Comparison of ENCODE assay signal across 8 cellular contexts in genomic region chr9:128218518-128219389, GRCh38. TPM values are rescaled to one million over a fixed set of nuclear protein-coding genes. Genes with fewer than 3 reads are reported as not detected.
DNase-seq lines count a peak whose midpoint lies in the region; ATAC-seq and TF ChIP-seq lines count a peak whose summit lies in the region.

No MANE protein-coding gene starts in this region.

- H4K20me1 ChIP-seq in HCT116 (ENCODE audit: insufficient read depth): no peaks in the 10 kb centered on the region

- TF ChIP-seq POLR2A in HCT116 (IDR thresholded peaks at IDR 0.05; ENCODE audit: borderline replicate concordance, extremely low read depth, insufficient read depth, insufficient read length): peak; percentile 52

- H3K4me3 ChIP-seq in HCT116 (replicated peaks in 1 of 2; ENCODE audit: low read depth in 1 of 2, low read length in 2 of 2): peak overlapping the region; percentile 41 to 52
- H3K4me3 ChIP-seq in colonic mucosa: peak overlapping the region; percentile 32

- no peaks in the 10 kb centered on the region for H3K36me3 Mint-ChIP-seq in activated CD4-positive, alpha-beta T cell treated with anti-CD3 and anti-CD28 coated beads, Interleukin-2, amount 10 ng/mL, durations not matched to agents 7 days and 5 days (ENCODE audit: low read depth)

- H3K9ac ChIP-seq in HCT116 (ENCODE audit: low read length) (peak overlapping the region; percentile 60), colonic mucosa (ENCODE audit: low read depth in 2 of 2, low read length in 2 of 2) (peak overlapping the region; percentile 13 to 38)

- H3K4me3 Mint-ChIP-seq in activated CD4-positive, alpha-beta T cell treated with anti-CD3 and anti-CD28 coated beads, Interleukin-2, amount 10 ng/mL, durations not matched to agents 7 days and 5 days: peak overlapping the region; percentile 71

- H3K36me3 ChIP-seq in HCT116 (ENCODE audit: control insufficient read depth in 1 of 2, insufficient read depth in 2 of 2, low read length in 2 of 2) (no peaks in the 10 kb centered on the region), colonic mucosa (no peaks in the 10 kb centered on the region)

- no peaks in the 10 kb centered on the region for H3K27me3 ChIP-seq in HCT116 (ENCODE audit: insufficient read depth, low read length)
- no peaks in the 10 kb centered on the region for H3K27me3 ChIP-seq in colonic mucosa

- in situ Hi-C loops in G401 (cut with HindIII; ENCODE audit: low sequenced_read_pairs): no loop called here

- DNase-seq in G401 (ENCODE audit: low spot score) (peak; percentile 86), HCT116 (ENCODE audit: low read depth, low spot score) (peak; percentile 98), NCI-H1436 treated with DMSO at 0.1 percent for 48 hours (lab: John Stamatoyannopoulos, UW) (peak; percentile 66), colonic mucosa (peak; percentile 99), left kidney (ENCODE audit: low read depth, low spot score) (peak; percentile 98)
- DNase-seq in activated CD4-positive, alpha-beta T cell treated with anti-CD3 and anti-CD28 coated beads, Interleukin-2, amount 10 ng/mL, durations not matched to agents 7 days and 5 days: peak; percentile 95
- peak; percentile 93 to 98 for DNase-seq in stimulated activated CD4-positive, alpha-beta T cell treated with anti-CD3 and anti-CD28 coated beads, Interleukin-2, amount 100 ng/mL, for 24 hours

- H2AFZ ChIP-seq in HCT116 (ENCODE audit: low read depth, low read length, poor library complexity, severe bottlenecking): no peak overlapping the region

- no peaks in the 10 kb centered on the region for H3K9me2 ChIP-seq in HCT116 (ENCODE audit: insufficient read depth)

- TF ChIP-seq CTCF in HCT116 (IDR thresholded peaks at IDR 0.05 in 2 of 3, conservative IDR thresholded peaks at IDR 0.05 in 1 of 3; ENCODE audit: borderline replicate concordance in 1 of 3, insufficient read depth in 1 of 3, low read depth in 2 of 3, low read length in 2 of 3) (no peak), colonic mucosa (IDR thresholded peaks at IDR 0.05) (no peak)

- RAD21 ChIA-PET in HCT116 (lab: Charles Lee; ENCODE audit: low non-redundant PET in 1 of 2, low total read pairs in 2 of 2, uncharacterized antibody in 2 of 2, unreplicated experiment in 2 of 2): interaction anchor here in 1 of 2 experiments (1.0 kb wide), 1 partner anchor 22 kb away, joined by 3 read pairs; no protein-coding TSS in a partner anchor

- H3K79me2 ChIP-seq in HCT116 (ENCODE audit: insufficient read depth, low read length): no peaks in the 10 kb centered on the region

- H3K27me3 Mint-ChIP-seq in activated CD4-positive, alpha-beta T cell treated with anti-CD3 and anti-CD28 coated beads, Interleukin-2, amount 10 ng/mL, durations not matched to agents 7 days and 5 days: peaks cover 6% of the 10 kb centered on the region

- no peak for TF ChIP-seq RAD21 in HCT116 (IDR thresholded peaks at IDR 0.05; ENCODE audit: low read depth)

- peak overlapping the region; percentile 85 for H3K4me2 ChIP-seq in HCT116 (ENCODE audit: low read length)

- POLR2A ChIA-PET in HCT116 (lab: Charles Lee): interaction anchor here (0.8 to 1.1 kb wide), 2 partner anchors 26 to 32 kb away, joined by 3 read pairs; no protein-coding TSS in a partner anchor
- POLR2A ChIA-PET in activated CD4-positive, alpha-beta T cell treated with anti-CD3 and anti-CD28 coated beads, Interleukin-2, amount 10 ng/mL, durations not matched to agents 7 days and 5 days (lab: Charles Lee): no interaction called here

- intact Hi-C loops in HCT116 (cut with micrococcal nuclease): no loop called here
- intact Hi-C loops in colonic mucosa (cut with DNase I): no loop called here

- H3K4me1 ChIP-seq in HCT116 (ENCODE audit: control insufficient read depth in 1 of 2, insufficient read depth in 2 of 2, low read length in 2 of 2) (peaks cover 16 to 38% of the 10 kb centered on the region in 2 experiments), colonic mucosa (peaks cover 5% of the 10 kb centered on the region)

- H3K9me3 ChIP-seq in HCT116 (ENCODE audit: control insufficient read depth in 1 of 2, insufficient read depth in 1 of 2, low read depth in 1 of 2, low read length in 2 of 2) (no peaks in the 10 kb centered on the region), colonic mucosa (no peaks in the 10 kb centered on the region)

- H3K27ac Mint-ChIP-seq in activated CD4-positive, alpha-beta T cell treated with anti-CD3 and anti-CD28 coated beads, Interleukin-2, amount 10 ng/mL, durations not matched to agents 7 days and 5 days: peak overlapping the region; percentile 67

- H3K27ac ChIP-seq in HCT116 (ENCODE audit: low read depth, low read length): peak overlapping the region; percentile 36; the same call in 1 of the 2 replicates
- H3K27ac ChIP-seq in colonic mucosa: no peak overlapping the region

- CTCF ChIA-PET in HCT116 (lab: Charles Lee): interaction anchor here (0.7 to 1.0 kb wide), 4 partner anchors 12 to 36 kb away, joined by 3 to 5 read pairs (median 4); no protein-coding TSS in a partner anchor
- CTCF ChIA-PET in activated CD4-positive, alpha-beta T cell treated with anti-CD3 and anti-CD28 coated beads, Interleukin-2, amount 10 ng/mL, durations not matched to agents 7 days and 5 days (lab: Charles Lee): interaction anchor here (0.6 to 2.1 kb wide), 5 partner anchors 12 to 53 kb away, joined by 3 to 12 read pairs (median 4); partner anchors contain the start of gene CIZ1

- no peaks in the 10 kb centered on the region for H3K9me3 Mint-ChIP-seq in activated CD4-positive, alpha-beta T cell treated with anti-CD3 and anti-CD28 coated beads, Interleukin-2, amount 10 ng/mL, durations not matched to agents 7 days and 5 days

- BruUV-seq in HCT116 (replicated peaks; lab: Mats Ljungman, UMichigan): no TSS peak

- H3K4me1 Mint-ChIP-seq in activated CD4-positive, alpha-beta T cell treated with anti-CD3 and anti-CD28 coated beads, Interleukin-2, amount 10 ng/mL, durations not matched to agents 7 days and 5 days: peaks cover 14% of the 10 kb centered on the region

- ATAC-seq in HCT116: peak; percentile 95
- ATAC-seq in GM19328 (IDR thresholded peaks at IDR 0.05; ENCODE audit: unreplicated experiment): no peak

TF ChIP-seq in HCT116, 20 proteins besides CTCF, POLR2A, EP300 and RAD21:
- TF ChIP-seq POLR2AphosphoS5 (IDR thresholded peaks at IDR 0.05; ENCODE audit: low read depth, low read length) (peak; percentile 65), CBX3 (IDR thresholded peaks at IDR 0.05; ENCODE audit: low read depth) (no peak)

RNA-seq across cellular contexts. Expression of gene DNM1, which starts 15.6 kb away (rescaled TPM):
- total RNA-seq in G401 (2014; rRNA removed; shearing (Covaris generic)): 5.5 and 6.1 TPM in 2 replicates
- total RNA-seq in HCT116 (2021; ENCODE audit: unreplicated experiment) (12.0 TPM), colonic mucosa (1 to 10 TPM; 2.5 to 6.8 TPM)
- 10.3 and 11.1 TPM in 2 replicates for polyA plus RNA-seq in HCT116 (2012)
- total RNA-seq in activated CD4-positive, alpha-beta T cell treated with anti-CD3 and anti-CD28 coated beads, Interleukin-2, amount 10 ng/mL, durations not matched to agents 7 days and 5 days: 1 to 10 TPM in 1 of 2 experiments, under 1 TPM in 1; 0.60 to 1.0 TPM

RNA-seq across cellular contexts. Expression of gene CIZ1, which starts 27.4 kb away (rescaled TPM):
- total RNA-seq in G401 (2014; rRNA removed; shearing (Covaris generic)): 13.7 and 17.5 TPM in 2 replicates
- 144 TPM for total RNA-seq in HCT116 (2021; ENCODE audit: unreplicated experiment)
- 132 and 147 TPM in 2 replicates for polyA plus RNA-seq in HCT116 (2012)
- total RNA-seq in activated CD4-positive, alpha-beta T cell treated with anti-CD3 and anti-CD28 coated beads, Interleukin-2, amount 10 ng/mL, durations not matched to agents 7 days and 5 days: 100 to 1,000 TPM; 128 to 129 TPM
- 10 to 100 TPM; 97.5 to 97.7 TPM for total RNA-seq in colonic mucosa

RNA-seq across cellular contexts. Expression of gene GOLGA2, which starts 57.1 kb away (rescaled TPM):
- total RNA-seq in G401 (2014; rRNA removed; shearing (Covaris generic)): 32.9 and 37.9 TPM in 2 replicates
- total RNA-seq in HCT116 (2021; ENCODE audit: unreplicated experiment): 67.0 TPM
- 53.1 and 64.9 TPM in 2 replicates for polyA plus RNA-seq in HCT116 (2012)
- 10 to 100 TPM; 42.6 to 42.8 TPM for total RNA-seq in activated CD4-positive, alpha-beta T cell treated with anti-CD3 and anti-CD28 coated beads, Interleukin-2, amount 10 ng/mL, durations not matched to agents 7 days and 5 days
- total RNA-seq in colonic mucosa: 10 to 100 TPM; 88.6 to 92.2 TPM

RNA-seq across cellular contexts. Expression of gene SWI5, which starts 57.3 kb away (rescaled TPM):
- total RNA-seq in G401 (2014; rRNA removed; shearing (Covaris generic)): 25.9 and 31.0 TPM in 2 replicates
- 22.4 TPM for total RNA-seq in HCT116 (2021; ENCODE audit: unreplicated experiment)
- 42.4 and 51.4 TPM in 2 replicates for polyA plus RNA-seq in HCT116 (2012)
- total RNA-seq in activated CD4-positive, alpha-beta T cell treated with anti-CD3 and anti-CD28 coated beads, Interleukin-2, amount 10 ng/mL, durations not matched to agents 7 days and 5 days: 1 to 10 TPM; 8.8 to 9.5 TPM
- 10 to 100 TPM; 14.4 to 24.2 TPM for total RNA-seq in colonic mucosa

RNA-seq across cellular contexts. Expression of gene BBLN, which starts 58.7 kb away (rescaled TPM):
- total RNA-seq in G401 (2014; rRNA removed; shearing (Covaris generic)): 121 and 125 TPM in 2 replicates
- total RNA-seq in HCT116 (2021; ENCODE audit: unreplicated experiment) (119 TPM), colonic mucosa (10 to 100 TPM; 47.5 to 53.0 TPM)
- polyA plus RNA-seq in HCT116 (2012): 113 and 131 TPM in 2 replicates
- total RNA-seq in activated CD4-positive, alpha-beta T cell treated with anti-CD3 and anti-CD28 coated beads, Interleukin-2, amount 10 ng/mL, durations not matched to agents 7 days and 5 days: 10 to 100 TPM; 92.5 to 94.2 TPM
